In genomic region chr14:100213587-100213955, GRCh38 we compare ENCODE assay signal across 8 cellular contexts. TPM values are rescaled to one million over a fixed set of nuclear protein-coding genes. Genes with fewer than 3 reads are reported as not detected.
DNase-seq lines count a peak whose midpoint lies in the region; ATAC-seq and TF ChIP-seq lines count a peak whose summit lies in the region.

No MANE protein-coding gene starts in this region.

- ATAC-seq in HG03460 (IDR thresholded peaks at IDR 0.05; ENCODE audit: unreplicated experiment) = no peak

- H3K9me3 ChIP-seq in SU-DHL-6 (ENCODE audit: insufficient read depth, low read length) (no peaks in the 10 kb centered on the region), fibroblast of lung (ENCODE audit: control insufficient read depth, insufficient read depth, low read depth, low read length) (no peaks in the 10 kb centered on the region)

- H3K4me3 ChIP-seq in GM12865 (ENCODE audit: low read depth, low read length) = peak overlapping the region; percentile 90
- H3K4me3 ChIP-seq in SU-DHL-6 (ENCODE audit: insufficient read depth, low read length, poor library complexity, severe bottlenecking) = peak overlapping the region; percentile 91
- H3K4me3 ChIP-seq in fibroblast of lung (replicated peaks in 1 of 4; ENCODE audit: control extremely low read depth in 1 of 4, insufficient read depth in 1 of 4, low read depth in 3 of 4, low read length in 4 of 4) = peak overlapping the region; percentile 48 to 76 (median 62)
- H3K4me3 ChIP-seq in rectal smooth muscle tissue (ENCODE audit: low read length) = peak overlapping the region; percentile 77

- H3K27me3 ChIP-seq in SU-DHL-6 (ENCODE audit: low read length) (no peaks in the 10 kb centered on the region), fibroblast of lung (ENCODE audit: control insufficient read depth, insufficient read depth, low read length) (no peaks in the 10 kb centered on the region), rectal smooth muscle tissue (ENCODE audit: control insufficient read depth, insufficient read depth, low read length) (no peaks in the 10 kb centered on the region)

- H3K9me2 ChIP-seq in SU-DHL-6 (replicated peaks; ENCODE audit: insufficient read depth, low read length) = no peaks in the 10 kb centered on the region

- H2AFZ ChIP-seq in SU-DHL-6 (ENCODE audit: low read depth, low read length, severe bottlenecking) (peak overlapping the region; percentile 95), fibroblast of lung (ENCODE audit: low read length) (peak overlapping the region; percentile 23)

- no peak for TF ChIP-seq CTCF in GM12865 (IDR thresholded peaks at IDR 0.05; ENCODE audit: insufficient read depth, low read depth, low read length, missing control alignments)
- TF ChIP-seq CTCF in SU-DHL-6 (IDR thresholded peaks at IDR 0.05; ENCODE audit: insufficient read depth, low read length, poor library complexity, severe bottlenecking) = no peak
- TF ChIP-seq CTCF in fibroblast of lung (conservative IDR thresholded peaks at IDR 0.05 in 1 of 2, IDR thresholded peaks at IDR 0.05 in 1 of 2; ENCODE audit: low read depth in 1 of 2, low read length in 2 of 2) = no peak

- H3K4me1 ChIP-seq in fibroblast of lung (ENCODE audit: control insufficient read depth, extremely low read depth, insufficient read depth, low read length) (peaks cover 6% of the 10 kb centered on the region), rectal smooth muscle tissue (ENCODE audit: control insufficient read depth, insufficient read depth, low read length) (peaks cover 4% of the 10 kb centered on the region)

- peaks cover 8% of the 10 kb centered on the region; the same call in 1 of the 2 replicates for H3F3A ChIP-seq in SU-DHL-6 (ENCODE audit: insufficient read depth)

- H3K36me3 ChIP-seq in SU-DHL-6 (ENCODE audit: low read length) (no peaks in the 10 kb centered on the region), fibroblast of lung (ENCODE audit: control insufficient read depth, insufficient read depth, low read length) (no peaks in the 10 kb centered on the region), rectal smooth muscle tissue (ENCODE audit: control insufficient read depth, insufficient read depth, low read length) (no peaks in the 10 kb centered on the region)

- H3K27ac ChIP-seq in SU-DHL-6 (ENCODE audit: low read depth, low read length) = no peak overlapping the region
- H3K27ac ChIP-seq in fibroblast of lung (ENCODE audit: insufficient read depth, low read length) = no peak overlapping the region
- H3K27ac ChIP-seq in rectal smooth muscle tissue (ENCODE audit: low read depth, low read length) = peak overlapping the region; percentile 84

- H4K20me1 ChIP-seq in SU-DHL-6 (ENCODE audit: low read depth, low read length) (no peaks in the 10 kb centered on the region), fibroblast of lung (ENCODE audit: control insufficient read depth, extremely low read depth, insufficient read depth, low read length) (no peaks in the 10 kb centered on the region)

- H3K4me2 ChIP-seq in SU-DHL-6 (ENCODE audit: low read depth, low read length, poor library complexity, severe bottlenecking) (peak overlapping the region; percentile 76), fibroblast of lung (ENCODE audit: extremely low read depth, insufficient read depth, low read length) (no peak overlapping the region)

- DNase-seq in GM12865 (ENCODE audit: low read depth) (no peak), fibroblast of lung (ENCODE audit: low read depth in 2 of 2) (no peak), RPMI8226 (no peak), inferior parietal cortex (ENCODE audit: extremely low spot score) (no peak), NCI-H345 treated with DMSO at 0.1 percent for 48 hours (lab: John Stamatoyannopoulos, UW; ENCODE audit: unreplicated experiment) (no peak)

- H3K79me2 ChIP-seq in SU-DHL-6 (ENCODE audit: insufficient read depth, low read length) (no peaks in the 10 kb centered on the region; the same call in 1 of the 2 replicates), fibroblast of lung (ENCODE audit: control insufficient read depth, insufficient read depth, low read length) (no peaks in the 10 kb centered on the region)

- H3K9ac ChIP-seq in SU-DHL-6 (ENCODE audit: low read length) = peak overlapping the region; percentile 95
- H3K9ac ChIP-seq in fibroblast of lung (ENCODE audit: insufficient read depth, low read length) = peak overlapping the region; percentile 81
- H3K9ac ChIP-seq in rectal smooth muscle tissue (ENCODE audit: low read length) = peak overlapping the region; percentile 83

RNA-seq across cellular contexts. Expression of gene YY1, which starts 25.4 kb away (rescaled TPM):
- total RNA-seq in fibroblast of lung = 37.5 and 40.8 TPM in 2 replicates
- 33.8 and 41.9 TPM in 2 replicates for polyA plus RNA-seq in fibroblast of lung
- polyA plus RNA-seq in fibroblast of lung (2012) = 41.6 and 46.1 TPM in 2 replicates
- 12.4 and 17.8 TPM in 2 replicates for polyA minus RNA-seq in fibroblast of lung (ENCODE audit: low replicate concordance)

RNA-seq across cellular contexts. Expression of gene DEGS2, which starts 54.1 kb away (rescaled TPM):
- under 0.01 and 0.26 TPM in 2 replicates for total RNA-seq in fibroblast of lung
- polyA plus RNA-seq in fibroblast of lung = not detected in 2 replicates
- 0.13 and 0.21 TPM in 2 replicates for polyA plus RNA-seq in fibroblast of lung (2012)
- not detected in 2 replicates for polyA minus RNA-seq in fibroblast of lung (ENCODE audit: low replicate concordance)
